22 cellular contexts compared by ENCODE assay signal in genomic region chr20:22418738-22419137, GRCh38.
DNase-seq lines count a peak whose midpoint lies in the region; ATAC-seq, FAIRE-seq and TF ChIP-seq lines count a peak whose summit lies in the region.
"Had no signal": no experiment of that assay in that cellular context is flagged by ENCODE, and none has a peak within 500 bp of the region (broad histone marks: within the 10 kb centered on the region; RNA-seq: fewer than 3 reads in every experiment).

No MANE protein-coding gene starts in this region.

- H3K27me3 Mint-ChIP-seq in MCF 10A (ENCODE audit: insufficient read depth, unreplicated experiment) (no peaks in the 10 kb centered on the region), progenitor cell of endocrine pancreas (no peaks in the 10 kb centered on the region)
- H3K27me3 Mint-ChIP-seq in T-helper 2 cell treated with Interferon-gamma antibody and Interleukin-4, amounts not matched to agents 5 μg/mL and 100 μg/mL, for 36 hours (ENCODE audit: low read depth), result no peaks in the 10 kb centered on the region

- H3K9me3 Mint-ChIP-seq in MCF 10A (ENCODE audit: unreplicated experiment) (no peaks in the 10 kb centered on the region), progenitor cell of endocrine pancreas (ENCODE audit: low read depth) (peaks cover 6% of the 10 kb centered on the region)
- peaks cover 3% of the 10 kb centered on the region for H3K9me3 Mint-ChIP-seq in T-helper 2 cell treated with Interferon-gamma antibody and Interleukin-4, amounts not matched to agents 5 μg/mL and 100 μg/mL, for 36 hours
- H3K9me3 Mint-ChIP-seq: CD8-positive, alpha-beta T cell had no signal

- no peak overlapping the region for H3K27ac ChIP-seq in breast epithelium
- H3K27ac ChIP-seq: BLaER1 treated with 17β-estradiol and CSF1 and Interleukin-3, amounts not matched to agents 10 nM and 100 nM; HL-60 had no signal

- no peak overlapping the region for H3K4me3 ChIP-seq in breast epithelium
- no peak overlapping the region for H3K4me3 ChIP-seq in bronchial epithelial cell (ENCODE audit: low read depth, low read length)
- H3K4me3 ChIP-seq: BLaER1 treated with 17β-estradiol and CSF1 and Interleukin-3, amounts not matched to agents 10 nM and 100 nM; GM23338 had no signal

- H3K27ac Mint-ChIP-seq in MCF 10A (ENCODE audit: low read depth, unreplicated experiment) (no peak overlapping the region), progenitor cell of endocrine pancreas (peak overlapping the region; percentile 34)
- H3K27ac Mint-ChIP-seq in T-helper 2 cell treated with Interferon-gamma antibody and Interleukin-4, amounts not matched to agents 5 μg/mL and 100 μg/mL, for 36 hours, result no peak overlapping the region
- H3K27ac Mint-ChIP-seq: B cell; CD8-positive, alpha-beta T cell; GM23338 had no signal

- CTCF ChIA-PET in MCF 10A (lab: Yijun Ruan, JAX), result interaction anchor here (0.6 to 1.3 kb wide), 4 partner anchors 15 to 1642 kb away, joined by 3 to 6 read pairs (median 4); no protein-coding TSS in a partner anchor

- no peak for FAIRE-seq in bronchial epithelial cell (lab: Jason Lieb, UNC)
- FAIRE-seq: GM12892, GM18507, H54 had no signal

- ATAC-seq in left lobe of liver (peak; percentile 62), GM21367 (IDR thresholded peaks at IDR 0.05; ENCODE audit: unreplicated experiment) (no peak)
- ATAC-seq: CD8-positive, alpha-beta T cell; GM23338 had no signal

- H3K36me3 ChIP-seq in breast epithelium, result no peaks in the 10 kb centered on the region
- no peaks in the 10 kb centered on the region for H3K36me3 ChIP-seq in bronchial epithelial cell (ENCODE audit: control insufficient read depth, insufficient read depth, low read length)
- H3K36me3 ChIP-seq: BLaER1 treated with 17β-estradiol and CSF1 and Interleukin-3, amounts not matched to agents 10 nM and 100 nM had no signal

- POLR2A ChIA-PET in MCF 10A (lab: Yijun Ruan, JAX), result interaction anchor here (2.6 kb wide), 1 partner anchor 14 kb away, joined by 11 read pairs; no protein-coding TSS in a partner anchor

- TF ChIP-seq CTCF in MCF 10A (IDR thresholded peaks at IDR 0.05; ENCODE audit: unreplicated experiment) (no peak), breast epithelium (IDR thresholded peaks at IDR 0.05) (no peak), bronchial epithelial cell (IDR thresholded peaks at IDR 0.05; ENCODE audit: insufficient read depth, low read length, severe bottlenecking) (no peak), progenitor cell of endocrine pancreas (IDR thresholded peaks at IDR 0.05; ENCODE audit: unreplicated experiment) (no peak)

- H3K36me3 Mint-ChIP-seq in MCF 10A (ENCODE audit: insufficient read depth, unreplicated experiment) (no peaks in the 10 kb centered on the region), progenitor cell of endocrine pancreas (ENCODE audit: insufficient read depth) (peaks cover 3% of the 10 kb centered on the region)
- no peaks in the 10 kb centered on the region for H3K36me3 Mint-ChIP-seq in T-helper 2 cell treated with Interferon-gamma antibody and Interleukin-4, amounts not matched to agents 5 μg/mL and 100 μg/mL, for 36 hours (ENCODE audit: low read depth)
- H3K36me3 Mint-ChIP-seq: CD8-positive, alpha-beta T cell had no signal

- TF ChIP-seq POLR2A in breast epithelium (IDR thresholded peaks at IDR 0.05), result no peak

- no peaks in the 10 kb centered on the region for H3K27me3 ChIP-seq in breast epithelium
- no peaks in the 10 kb centered on the region for H3K27me3 ChIP-seq in bronchial epithelial cell (ENCODE audit: control insufficient read depth, insufficient read depth, low read length)
- H3K27me3 ChIP-seq: BLaER1 treated with 17β-estradiol and CSF1 and Interleukin-3, amounts not matched to agents 10 nM and 100 nM had no signal

- H3K4me1 ChIP-seq in breast epithelium, result no peaks in the 10 kb centered on the region
- H3K4me1 ChIP-seq: BLaER1 treated with 17β-estradiol and CSF1 and Interleukin-3, amounts not matched to agents 10 nM and 100 nM had no signal

- intact Hi-C loops in MCF 10A (cut with micrococcal nuclease), result no loop called here
- intact Hi-C loops in breast epithelium (cut with DNase I; ENCODE audit: low total_unique reads), result no loop called here

- H3K9me3 ChIP-seq in breast epithelium, result no peaks in the 10 kb centered on the region
- H3K9me3 ChIP-seq: BLaER1 treated with 17β-estradiol and CSF1 and Interleukin-3, amounts not matched to agents 10 nM and 100 nM had no signal

- H3K4me3 Mint-ChIP-seq in MCF 10A (ENCODE audit: unreplicated experiment) (no peak overlapping the region), progenitor cell of endocrine pancreas (ENCODE audit: low read depth) (no peak overlapping the region)
- no peak overlapping the region for H3K4me3 Mint-ChIP-seq in T-helper 2 cell treated with Interferon-gamma antibody and Interleukin-4, amounts not matched to agents 5 μg/mL and 100 μg/mL, for 36 hours
- H3K4me3 Mint-ChIP-seq: B cell; CD8-positive, alpha-beta T cell; GM23338 had no signal

- no TSS peak for BruUV-seq in MCF 10A (replicated peaks; lab: Mats Ljungman, UMichigan)

- DNase-seq in MCF 10A (ENCODE audit: unreplicated experiment), result peak; percentile 18
- DNase-seq in breast epithelium (ENCODE audit: low spot score in 2 of 2), result no peak
- peak; percentile 48 for DNase-seq in bronchial epithelial cell (ENCODE audit: low read depth)
- DNase-seq in left lobe of liver (ENCODE audit: low spot score), result no peak
- no peak for DNase-seq in progenitor cell of endocrine pancreas (ENCODE audit: low spot score, unreplicated experiment)
- DNase-seq in NCI-H2029 treated with DMSO at 0.1 percent for 48 hours (lab: John Stamatoyannopoulos, UW), result no peak
- no peak for DNase-seq in T-helper 2 cell treated with Interferon-gamma antibody and Interleukin-4, amounts not matched to agents 5 μg/mL and 100 μg/mL, for 36 hours (ENCODE audit: low spot score)
- DNase-seq: 8988T; Calu3; CD8-positive, alpha-beta T cell; DMS79; GDM1; HCEC 1CT; IMR-90 had no signal

- H3K4me1 Mint-ChIP-seq in MCF 10A (ENCODE audit: insufficient read depth, unreplicated experiment), result no peaks in the 10 kb centered on the region
- H3K4me1 Mint-ChIP-seq in progenitor cell of endocrine pancreas (ENCODE audit: low read depth), result peaks cover 60% of the 10 kb centered on the region
- no peaks in the 10 kb centered on the region for H3K4me1 Mint-ChIP-seq in T-helper 2 cell treated with Interferon-gamma antibody and Interleukin-4, amounts not matched to agents 5 μg/mL and 100 μg/mL, for 36 hours (ENCODE audit: low read depth)
- H3K4me1 Mint-ChIP-seq: B cell, GM23338 had no signal

Comparison
In these comparisons a context has a peak if more than half of its experiments do, and no peak if none do; other contexts are left out.
1. DNase-seq: peak in MCF 10A (single experiment) and bronchial epithelial cell (single experiment); none in breast epithelium (0 of 2), left lobe of liver (single experiment), progenitor cell of endocrine pancreas (single experiment), NCI-H2029 treated with DMSO at 0.1 percent for 48 hours (single experiment) and T-helper 2 cell treated with Interferon-gamma antibody and Interleukin-4, amounts not matched to agents 5 μg/mL and 100 μg/mL, for 36 hours (single experiment).